12 cellular contexts compared by ENCODE assay signal in the genomic region with DNA sequence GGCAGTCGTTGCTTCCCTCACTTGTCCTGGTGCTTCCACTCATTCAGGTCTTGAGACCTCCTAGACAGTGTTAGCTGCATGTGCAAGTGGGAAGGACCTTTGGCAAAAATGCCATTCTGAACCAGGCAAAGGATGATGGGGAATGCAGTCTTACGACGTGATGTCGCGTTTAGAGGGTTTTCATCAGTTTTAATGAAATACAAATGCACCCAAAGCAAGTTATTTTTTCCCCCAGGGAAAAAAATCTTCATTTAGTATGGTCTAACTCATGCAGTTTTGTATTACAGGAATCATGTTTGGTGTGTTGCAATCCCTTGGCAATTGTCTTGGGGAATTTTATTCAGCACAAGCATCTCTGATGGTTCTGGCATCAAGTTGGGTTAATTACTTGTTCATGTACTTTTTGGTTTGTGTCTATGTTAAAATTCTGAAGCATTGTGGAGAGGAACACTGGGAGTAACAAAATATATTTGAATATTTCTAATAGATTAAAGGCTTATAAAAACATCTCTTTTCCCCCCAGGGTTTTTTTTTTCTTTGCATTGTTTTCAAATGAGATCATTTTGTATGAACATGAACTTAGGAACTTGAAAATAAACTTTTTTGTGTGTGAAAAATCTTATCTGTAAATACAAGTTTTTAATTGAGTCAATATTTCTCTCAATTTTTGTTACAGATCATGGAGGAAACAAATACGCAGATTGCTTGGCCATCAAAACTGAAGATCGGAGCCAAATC.
A peak's percentile ranks its signal among the peaks of the same experiment; 100 is the strongest.
DNase-seq lines count a peak whose midpoint lies in the region; ATAC-seq and TF ChIP-seq lines count a peak whose summit lies in the region.
"Had no signal": no experiment of that assay in that cellular context is flagged by ENCODE, and none has a peak within 500 bp of the region (broad histone marks: within the 10 kb centered on the region; RNA-seq: fewer than 3 reads in every experiment).

No MANE protein-coding gene starts in this region.

- DNase-seq in Right ventricle myocardium inferior (ENCODE audit: missing footprints) = no peak
- DNase-seq in cardiac septum (ENCODE audit: low spot score) = no peak
- no peak for DNase-seq in coronary artery (ENCODE audit: low spot score)
- DNase-seq in mesenchymal stem cell = no peak
- DNase-seq in aorta = no peak
- DNase-seq in activated T-cell treated with anti-CD3 and anti-CD28 coated beads, Interleukin-2, amount 50 U/mL, for 4 hours = no peak
- DNase-seq: anterior cingulate cortex, DMS79 treated with DMSO at 0.1 percent for 48 hours, NCI-H2029 had no signal

- 82% methylated on average over 7 of the region's 7 CpGs for WGBS in mesenchymal stem cell
- WGBS in aorta, 2 donors = 30 to 39% methylated on average over 7 of the region's 7 CpGs

- H3K79me1 ChIP-seq in mesenchymal stem cell (replicated peaks; ENCODE audit: low read length, poor library complexity, severe bottlenecking) = peaks cover 2% of the 10 kb centered on the region

- H4K8ac ChIP-seq in mesenchymal stem cell (ENCODE audit: low read length) = no peak overlapping the region

- no peak overlapping the region for H2BK120ac ChIP-seq in mesenchymal stem cell (ENCODE audit: low read depth, low read length)

- no peak overlapping the region for H3K14ac ChIP-seq in mesenchymal stem cell (ENCODE audit: low read length in 2 of 2)

- peaks cover 7 to 24% of the 10 kb centered on the region in 2 experiments for H3K36me3 ChIP-seq in mesenchymal stem cell (ENCODE audit: control insufficient read depth in 1 of 2, insufficient read depth in 2 of 2, low read depth in 1 of 2, low read length in 2 of 2)
- no peaks in the 10 kb centered on the region for H3K36me3 ChIP-seq in aorta (ENCODE audit: control insufficient read depth in 1 of 2, insufficient read depth in 2 of 2, low read length in 1 of 2)

- peak; percentile 78 for ATAC-seq in Right ventricle myocardium inferior
- ATAC-seq in aorta (ENCODE audit: low FRiP score) = peak; percentile 78
- no peak for ATAC-seq in HG03439 (IDR thresholded peaks at IDR 0.05; ENCODE audit: unreplicated experiment)
- ATAC-seq in activated T-cell treated with anti-CD3 and anti-CD28 coated beads, Interleukin-2, amount 50 U/mL, for 4 hours = no peak
- ATAC-seq in esophagus mucosa = no peak

- H3K4me3 ChIP-seq in coronary artery (peak overlapping the region; percentile 1), mesenchymal stem cell (ENCODE audit: insufficient read depth in 1 of 2, low read depth in 1 of 2, low read length in 2 of 2) (peak overlapping the region in 1 of 2 experiments; percentile 20), aorta (ENCODE audit: low read length in 2 of 2) (no peak overlapping the region)

- H3K4me1 ChIP-seq in mesenchymal stem cell (ENCODE audit: control insufficient read depth, insufficient read depth, low read depth, low read length) = peaks cover 13% of the 10 kb centered on the region
- H3K4me1 ChIP-seq in aorta (ENCODE audit: control insufficient read depth in 1 of 2, insufficient read depth in 2 of 2, low read length in 2 of 2) = no peaks in the 10 kb centered on the region

- H3K9ac ChIP-seq in mesenchymal stem cell (ENCODE audit: low read length) = peak overlapping the region; percentile 74

- no peaks in the 10 kb centered on the region for H3K4me1 Mint-ChIP-seq in activated T-cell treated with anti-CD3 and anti-CD28 coated beads, Interleukin-2, amount 50 U/mL, for 4 hours (ENCODE audit: low read depth)

- no peaks in the 10 kb centered on the region for H3K36me3 Mint-ChIP-seq in activated T-cell treated with anti-CD3 and anti-CD28 coated beads, Interleukin-2, amount 50 U/mL, for 4 hours (ENCODE audit: insufficient read depth)

- no peak overlapping the region for H2BK15ac ChIP-seq in mesenchymal stem cell (ENCODE audit: low read depth, poor library complexity, severe bottlenecking)

- no peak overlapping the region for H2BK12ac ChIP-seq in mesenchymal stem cell (ENCODE audit: low read length in 2 of 2)

- no peak overlapping the region for H3K4me2 ChIP-seq in mesenchymal stem cell (ENCODE audit: low read length, poor library complexity, severe bottlenecking)

- no peaks in the 10 kb centered on the region for H3K9me3 Mint-ChIP-seq in activated T-cell treated with anti-CD3 and anti-CD28 coated beads, Interleukin-2, amount 50 U/mL, for 4 hours

- H3K4me3 Mint-ChIP-seq in activated T-cell treated with anti-CD3 and anti-CD28 coated beads, Interleukin-2, amount 50 U/mL, for 4 hours = no peak overlapping the region

- H3K27me3 ChIP-seq in mesenchymal stem cell (ENCODE audit: control insufficient read depth in 1 of 2, insufficient read depth in 1 of 2, low read length in 2 of 2) (no peaks in the 10 kb centered on the region), aorta (ENCODE audit: control insufficient read depth in 1 of 2, insufficient read depth in 2 of 2, low read length in 1 of 2) (no peaks in the 10 kb centered on the region)

- TF ChIP-seq CTCF in coronary artery (IDR thresholded peaks at IDR 0.05) = no peak

- H3K18ac ChIP-seq in mesenchymal stem cell (ENCODE audit: low read depth in 1 of 2, low read length in 2 of 2) = no peak overlapping the region

- intact Hi-C loops in Right ventricle myocardium inferior (cut with DNase I) (no loop called here), cardiac septum (cut with DNase I) (no loop called here), aorta (cut with DNase I) (no loop called here)

- no peak overlapping the region for H4K91ac ChIP-seq in mesenchymal stem cell (ENCODE audit: low read length)

- no peak overlapping the region for H2BK5ac ChIP-seq in mesenchymal stem cell (ENCODE audit: low read depth, low read length, poor library complexity, severe bottlenecking)

- H2AFZ ChIP-seq in mesenchymal stem cell (ENCODE audit: low read depth, low read length) = no peak overlapping the region

- no peak overlapping the region for H3K23ac ChIP-seq in mesenchymal stem cell (ENCODE audit: low read length in 2 of 2)

- no peak overlapping the region for H2AK5ac ChIP-seq in mesenchymal stem cell (ENCODE audit: low read length, severe bottlenecking)

- H3K27ac ChIP-seq in coronary artery (peak overlapping the region; percentile 23 to 64), mesenchymal stem cell (ENCODE audit: low read length, poor library complexity, severe bottlenecking) (peak overlapping the region; percentile 39), aorta (ENCODE audit: low read depth in 1 of 2, low read length in 2 of 2) (peak overlapping the region in 1 of 2 donors; percentile 81)
- H3K27ac ChIP-seq: 22Rv1 had no signal

- H3K9me3 ChIP-seq in mesenchymal stem cell (ENCODE audit: control insufficient read depth, low read length) (no peaks in the 10 kb centered on the region), aorta (ENCODE audit: control insufficient read depth, low read length) (no peaks in the 10 kb centered on the region)

- no peak overlapping the region for H3K4ac ChIP-seq in mesenchymal stem cell (ENCODE audit: low read depth in 1 of 2, low read length in 2 of 2)

- H3K27me3 Mint-ChIP-seq in activated T-cell treated with anti-CD3 and anti-CD28 coated beads, Interleukin-2, amount 50 U/mL, for 4 hours (ENCODE audit: low read depth) = peaks cover 4% of the 10 kb centered on the region

Comparison
In these comparisons a context has a peak if more than half of its experiments do, and no peak if none do; other contexts are left out.
1. ATAC-seq: peak in Right ventricle myocardium inferior (single experiment) and aorta (single experiment); none in HG03439 (single experiment), activated T-cell treated with anti-CD3 and anti-CD28 coated beads, Interleukin-2, amount 50 U/mL, for 4 hours (0 of 2) and esophagus mucosa (single experiment).